Comparison of ENCODE assay signal across 37 cellular contexts in the genomic region with DNA sequence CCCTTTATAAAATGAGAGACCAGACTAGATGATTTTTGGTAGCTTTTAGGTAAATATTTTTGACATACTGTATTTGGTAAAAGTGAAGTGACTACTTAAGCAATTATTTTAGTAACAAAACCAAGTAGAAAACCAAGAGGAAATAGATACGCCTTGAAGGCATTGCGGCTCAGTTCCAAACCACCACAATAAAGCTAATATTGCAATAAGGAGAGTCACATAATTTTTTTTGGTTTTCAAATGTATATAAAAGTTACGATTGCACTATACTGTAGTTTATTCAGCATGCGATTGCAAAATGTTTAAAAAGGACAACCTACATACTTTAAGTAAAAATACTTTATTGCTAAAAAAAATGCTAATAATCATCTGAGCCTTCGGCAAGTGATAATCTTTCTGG.
"Had no signal": no experiment of that assay in that cellular context is flagged by ENCODE, and none has a peak within 500 bp of the region (broad histone marks: within the 10 kb centered on the region; RNA-seq: fewer than 3 reads in every experiment).

No MANE protein-coding gene starts in this region.

- H3K4me3 Mint-ChIP-seq: activated B cell treated with CpG ODN at 0.5 μM for 24 hours; activated CD4-positive, alpha-beta memory T cell treated with anti-CD3 and anti-CD28 coated beads, Interleukin-2, amount 10 ng/mL, durations not matched to agents 7 days and 5 days; activated CD4-positive, alpha-beta T cell treated with anti-CD3 and anti-CD28 coated beads, Interleukin-2, amount 10 ng/mL, durations not matched to agents 24 days and 14 days; activated CD8-positive, alpha-beta memory T cell treated with anti-CD3 and anti-CD28 coated beads, Interleukin-2, amount 10 ng/mL, durations not matched to agents 7 days and 5 days; activated CD8-positive, alpha-beta T cell treated with anti-CD3 and anti-CD28 coated beads, Interleukin-2, amount 10 ng/mL, durations not matched to agents 7 days and 5 days; activated naive CD4-positive, alpha-beta T cell treated with anti-CD3 and anti-CD28 coated beads for 36 hours; activated naive CD4-positive, alpha-beta T cell treated with anti-CD3 and anti-CD28 coated beads, Interleukin-2, amount 50 U/mL, for 24 hours; activated naive CD8-positive, alpha-beta T cell; activated naive CD8-positive, alpha-beta T cell treated with anti-CD3 and anti-CD28 coated beads, Interleukin-2, amount 10 ng/mL, durations not matched to agents 7 days and 5 days; activated naive CD8-positive, alpha-beta T cell treated with anti-CD3 and anti-CD28 coated beads, Interleukin-2, amount 50 U/mL, for 24 hours; activated T-cell treated with anti-CD3 and anti-CD28 coated beads, Interleukin-2, amount 50 U/mL, for 24 hours; brain; central memory CD8-positive, alpha-beta T cell; T-helper 1 cell treated with Interleukin-12 subunit alpha and Interleukin-12 subunit beta and Interleukin-4 antibody, amounts not matched to agents 30 μg/mL and 1 μg/mL, for 36 hours; T-helper 2 cell treated with Interferon-gamma antibody and Interleukin-4, amounts not matched to agents 5 μg/mL and 100 μg/mL, for 36 hours had no signal

- H3K27me3 ChIP-seq: ascending aorta, cardiac muscle cell had no signal

- FAIRE-seq: TTC549 had no signal

- H3K4me3 ChIP-seq: ascending aorta, cardiac muscle cell had no signal

- H3K27ac Mint-ChIP-seq: activated B cell treated with CpG ODN at 0.5 μM for 24 hours; activated CD4-positive, alpha-beta memory T cell treated with anti-CD3 and anti-CD28 coated beads, Interleukin-2, amount 10 ng/mL, durations not matched to agents 7 days and 5 days; activated CD4-positive, alpha-beta T cell treated with anti-CD3 and anti-CD28 coated beads, Interleukin-2, amount 10 ng/mL, durations not matched to agents 24 days and 14 days; activated CD8-positive, alpha-beta memory T cell treated with anti-CD3 and anti-CD28 coated beads, Interleukin-2, amount 10 ng/mL, durations not matched to agents 7 days and 5 days; activated CD8-positive, alpha-beta T cell treated with anti-CD3 and anti-CD28 coated beads, Interleukin-2, amount 10 ng/mL, durations not matched to agents 7 days and 5 days; activated naive CD4-positive, alpha-beta T cell treated with anti-CD3 and anti-CD28 coated beads for 36 hours; activated naive CD4-positive, alpha-beta T cell treated with anti-CD3 and anti-CD28 coated beads, Interleukin-2, amount 50 U/mL, for 24 hours; activated naive CD8-positive, alpha-beta T cell; activated naive CD8-positive, alpha-beta T cell treated with anti-CD3 and anti-CD28 coated beads, Interleukin-2, amount 10 ng/mL, durations not matched to agents 7 days and 5 days; activated naive CD8-positive, alpha-beta T cell treated with anti-CD3 and anti-CD28 coated beads, Interleukin-2, amount 50 U/mL, for 24 hours; activated T-cell treated with anti-CD3 and anti-CD28 coated beads, Interleukin-2, amount 50 U/mL, for 24 hours; brain; T-helper 1 cell treated with Interleukin-12 subunit alpha and Interleukin-12 subunit beta and Interleukin-4 antibody, amounts not matched to agents 30 μg/mL and 1 μg/mL, for 36 hours; T-helper 2 cell treated with Interferon-gamma antibody and Interleukin-4, amounts not matched to agents 5 μg/mL and 100 μg/mL, for 36 hours had no signal

- H3K36me3 ChIP-seq: ascending aorta, cardiac muscle cell had no signal

- ATAC-seq: activated CD8-positive, alpha-beta memory T cell treated with anti-CD3 and anti-CD28 coated beads, Interleukin-2, amount 10 ng/mL, durations not matched to agents 7 days and 5 days; activated CD8-positive, alpha-beta T cell treated with anti-CD3 and anti-CD28 coated beads, Interleukin-2, amount 10 ng/mL, durations not matched to agents 7 days and 5 days; activated naive CD8-positive, alpha-beta T cell treated with anti-CD3 and anti-CD28 coated beads, Interleukin-2, amount 50 U/mL, for 24 hours had no signal

- H3K27me3 Mint-ChIP-seq: activated B cell treated with CpG ODN at 0.5 μM for 24 hours; activated CD4-positive, alpha-beta memory T cell treated with anti-CD3 and anti-CD28 coated beads, Interleukin-2, amount 10 ng/mL, durations not matched to agents 7 days and 5 days; activated CD4-positive, alpha-beta T cell treated with anti-CD3 and anti-CD28 coated beads, Interleukin-2, amount 10 ng/mL, durations not matched to agents 24 days and 14 days; activated CD8-positive, alpha-beta memory T cell treated with anti-CD3 and anti-CD28 coated beads, Interleukin-2, amount 10 ng/mL, durations not matched to agents 7 days and 5 days; activated naive CD4-positive, alpha-beta T cell treated with anti-CD3 and anti-CD28 coated beads, Interleukin-2, amount 50 U/mL, for 24 hours; activated naive CD8-positive, alpha-beta T cell; activated naive CD8-positive, alpha-beta T cell treated with anti-CD3 and anti-CD28 coated beads, Interleukin-2, amount 10 ng/mL, durations not matched to agents 7 days and 5 days; activated naive CD8-positive, alpha-beta T cell treated with anti-CD3 and anti-CD28 coated beads, Interleukin-2, amount 50 U/mL, for 24 hours; activated T-cell treated with anti-CD3 and anti-CD28 coated beads, Interleukin-2, amount 50 U/mL, for 24 hours; brain; central memory CD8-positive, alpha-beta T cell had no signal

- H3K9me3 Mint-ChIP-seq: activated B cell treated with CpG ODN at 0.5 μM for 24 hours; activated CD4-positive, alpha-beta T cell treated with anti-CD3 and anti-CD28 coated beads, Interleukin-2, amount 10 ng/mL, durations not matched to agents 24 days and 14 days; activated naive CD4-positive, alpha-beta T cell treated with anti-CD3 and anti-CD28 coated beads, Interleukin-2, amount 50 U/mL, for 24 hours; activated naive CD8-positive, alpha-beta T cell treated with anti-CD3 and anti-CD28 coated beads, Interleukin-2, amount 10 ng/mL, durations not matched to agents 7 days and 5 days; activated naive CD8-positive, alpha-beta T cell treated with anti-CD3 and anti-CD28 coated beads, Interleukin-2, amount 50 U/mL, for 24 hours; brain; central memory CD8-positive, alpha-beta T cell had no signal

- H3K27ac ChIP-seq: ascending aorta, cardiac muscle cell, VCaP had no signal

- H3K9me3 ChIP-seq: ascending aorta had no signal

- H3K36me3 Mint-ChIP-seq: activated CD8-positive, alpha-beta memory T cell treated with anti-CD3 and anti-CD28 coated beads, Interleukin-2, amount 10 ng/mL, durations not matched to agents 7 days and 5 days; activated naive CD4-positive, alpha-beta T cell treated with anti-CD3 and anti-CD28 coated beads, Interleukin-2, amount 50 U/mL, for 24 hours; activated naive CD8-positive, alpha-beta T cell; activated naive CD8-positive, alpha-beta T cell treated with anti-CD3 and anti-CD28 coated beads, Interleukin-2, amount 10 ng/mL, durations not matched to agents 7 days and 5 days; brain had no signal

- DNase-seq: activated B cell treated with CpG ODN at 0.5 μM for 24 hours; activated CD4-positive, alpha-beta memory T cell treated with anti-CD3 and anti-CD28 coated beads, Interleukin-2, amount 10 ng/mL, durations not matched to agents 7 days and 5 days; activated CD4-positive, alpha-beta T cell treated with anti-CD3 and anti-CD28 coated beads for 4 hours; activated CD4-positive, alpha-beta T cell treated with anti-CD3 and anti-CD28 coated beads, Interleukin-2, amount 10 ng/mL, durations not matched to agents 24 days and 14 days; activated CD4-positive, alpha-beta T cell treated with anti-CD3 and anti-CD28 coated beads, Interleukin-2, amount 50 U/mL, for 1 hour; activated CD4-positive, alpha-beta T cell treated with anti-CD3 and anti-CD28 coated beads, Interleukin-2, amount 50 U/mL, for 4 hours; activated CD4-positive, CD25-positive, alpha-beta regulatory T cell treated with anti-CD3 and anti-CD28 coated beads, Interleukin-2, amount 50 U/mL, for 72 hours; activated CD8-positive, alpha-beta memory T cell treated with anti-CD3 and anti-CD28 coated beads for 24 hours; activated CD8-positive, alpha-beta memory T cell treated with anti-CD3 and anti-CD28 coated beads, Interleukin-2, amount 10 ng/mL, durations not matched to agents 7 days and 5 days; activated CD8-positive, alpha-beta memory T cell treated with anti-CD3 and anti-CD28 coated beads, Interleukin-2, amount 50 U/mL, for 48 hours; activated CD8-positive, alpha-beta T cell treated with anti-CD3 and anti-CD28 coated beads, Interleukin-2, amount 10 ng/mL, durations not matched to agents 7 days and 5 days; activated effector memory CD4-positive, alpha-beta T cell treated with anti-CD3 and anti-CD28 coated beads, Interleukin-2, amount 50 U/mL, for 16 hours; activated gamma-delta T cell treated with Interleukin-2 at 50 U/mL for 16 hours; activated naive CD4-positive, alpha-beta T cell; activated naive CD4-positive, alpha-beta T cell treated with anti-CD3 and anti-CD28 coated beads for 36 hours; activated naive CD8-positive, alpha-beta T cell treated with anti-CD3 and anti-CD28 coated beads, Interleukin-2, amount 10 ng/mL, durations not matched to agents 7 days and 5 days; activated naive CD8-positive, alpha-beta T cell treated with anti-CD3 and anti-CD28 coated beads, Interleukin-2, amount 50 U/mL, for 24 hours; activated T-cell treated with anti-CD3 and anti-CD28 coated beads, Interleukin-2, amount 50 U/mL, for 24 hours; activated T-cell treated with anti-CD3 and anti-CD28 coated beads, Interleukin-2, amount 50 U/mL, for 48 hours; amygdala; anterior cingulate cortex; caudate nucleus; cerebellar nuclear complex; SW 1271; T-helper 1 cell; T-helper 2 cell; T-helper 9 cell had no signal

- H3K4me1 Mint-ChIP-seq: activated B cell treated with CpG ODN at 0.5 μM for 24 hours; activated CD4-positive, alpha-beta memory T cell treated with anti-CD3 and anti-CD28 coated beads, Interleukin-2, amount 10 ng/mL, durations not matched to agents 7 days and 5 days; activated CD4-positive, alpha-beta T cell treated with anti-CD3 and anti-CD28 coated beads, Interleukin-2, amount 10 ng/mL, durations not matched to agents 24 days and 14 days; activated CD8-positive, alpha-beta memory T cell treated with anti-CD3 and anti-CD28 coated beads, Interleukin-2, amount 10 ng/mL, durations not matched to agents 7 days and 5 days; activated naive CD4-positive, alpha-beta T cell treated with anti-CD3 and anti-CD28 coated beads, Interleukin-2, amount 50 U/mL, for 24 hours; activated naive CD8-positive, alpha-beta T cell treated with anti-CD3 and anti-CD28 coated beads, Interleukin-2, amount 10 ng/mL, durations not matched to agents 7 days and 5 days; activated naive CD8-positive, alpha-beta T cell treated with anti-CD3 and anti-CD28 coated beads, Interleukin-2, amount 50 U/mL, for 24 hours; brain; central memory CD8-positive, alpha-beta T cell had no signal
